ENCODE assay signal across 7 cellular contexts in the genomic region with DNA sequence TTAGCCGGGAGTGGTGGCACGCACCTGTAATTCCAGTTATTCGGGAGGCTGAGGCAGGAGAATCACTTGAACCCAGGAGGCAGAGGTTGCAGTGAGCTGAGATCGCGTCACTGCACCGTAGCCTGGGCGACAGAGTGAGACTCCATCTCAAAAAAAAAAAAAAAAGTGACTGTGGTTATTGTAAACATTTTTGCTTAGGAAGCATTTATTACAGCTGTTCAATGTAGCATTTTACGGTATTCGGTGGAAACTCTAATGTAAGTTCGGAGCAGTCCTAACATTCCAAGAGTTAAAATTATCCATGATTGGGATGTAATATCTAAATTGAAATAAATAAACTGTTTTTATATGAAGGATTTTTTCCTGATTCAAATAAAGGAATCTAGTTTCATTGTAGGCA.
"Had no signal": no experiment of that assay in that cellular context is flagged by ENCODE, and none has a peak within 500 bp of the region (broad histone marks: within the 10 kb centered on the region; RNA-seq: fewer than 3 reads in every experiment).

No MANE protein-coding gene starts in this region.

- H3K4me3 Mint-ChIP-seq: GM23338, H9, IgD-negative memory B cell had no signal

- H3K4me2 ChIP-seq: GM23338 had no signal

- H3K4me1 Mint-ChIP-seq: IgD-negative memory B cell had no signal

- FAIRE-seq: H1, H54 had no signal

- DNase-seq: H9, KG1 had no signal

- ATAC-seq: GM23338 had no signal

- H3K27ac Mint-ChIP-seq: GM23338, H9, IgD-negative memory B cell had no signal

- H3K36me3 Mint-ChIP-seq: IgD-negative memory B cell had no signal

- H3K4me3 ChIP-seq: GM23338 had no signal

- H3K27ac ChIP-seq: HL-60 had no signal

- H3K9me3 Mint-ChIP-seq: GM23338, H9 had no signal

- H2AFZ ChIP-seq: GM23338 had no signal
